ENCODE assay signal across 16 cellular contexts in the genomic region with DNA sequence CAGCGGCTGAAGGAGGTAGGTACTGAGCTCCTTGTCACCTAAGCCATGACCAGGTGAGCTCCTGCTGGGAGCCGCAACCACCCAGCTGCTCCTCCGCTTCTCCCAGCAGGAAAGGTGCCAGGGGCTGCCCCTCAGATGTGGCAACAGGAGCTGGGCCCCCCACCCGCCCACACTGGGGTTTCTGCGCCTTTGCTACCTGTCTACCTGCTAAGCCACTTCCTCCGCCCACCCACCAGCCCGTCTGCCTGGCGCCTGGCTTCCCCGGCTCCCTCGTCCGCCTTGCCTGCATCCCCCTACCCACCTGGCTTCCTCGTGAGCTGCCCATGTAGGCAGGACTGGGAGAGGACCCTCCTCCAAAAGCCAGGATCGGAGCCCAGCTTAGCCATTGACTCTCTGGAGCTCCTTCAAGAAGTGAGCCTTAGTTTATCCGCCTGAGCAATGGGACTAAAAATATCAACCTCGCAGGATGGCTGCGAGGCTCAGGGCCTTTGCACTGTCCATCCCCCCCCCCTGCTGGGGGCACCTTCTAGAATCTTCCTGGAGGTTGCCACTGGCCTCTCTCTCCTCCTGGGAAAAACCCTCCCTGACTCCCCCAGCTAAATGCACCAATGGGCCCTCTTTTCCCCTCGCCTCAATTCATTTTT. TPM values are rescaled to one million over a fixed set of nuclear protein-coding genes. Genes with fewer than 3 reads are reported as not detected.
A peak's percentile ranks its signal among the peaks of the same experiment; 100 is the strongest.
DNase-seq lines count a peak whose midpoint lies in the region; ATAC-seq and TF ChIP-seq lines count a peak whose summit lies in the region.
"Had no signal": no experiment of that assay in that cellular context is flagged by ENCODE, and none has a peak within 500 bp of the region (broad histone marks: within the 10 kb centered on the region; RNA-seq: fewer than 3 reads in every experiment).

No MANE protein-coding gene starts in this region.

- H3K36me3 Mint-ChIP-seq in activated T-cell treated with anti-CD3 and anti-CD28 coated beads, Interleukin-2, amount 50 U/mL, for 24 hours (ENCODE audit: low read depth), result no peaks in the 10 kb centered on the region
- peaks cover 2% of the 10 kb centered on the region for H3K36me3 Mint-ChIP-seq in central memory CD8-positive, alpha-beta T cell (ENCODE audit: insufficient read depth)

- DNase-seq in activated CD4-positive, CD25-positive, alpha-beta regulatory T cell treated with anti-CD3 and anti-CD28 coated beads, Interleukin-2, amount 50 U/mL, for 16 hours (ENCODE audit: low read depth, low spot score), result peak; percentile 6
- DNase-seq in activated CD4-positive, CD25-positive, alpha-beta regulatory T cell (lab: John Stamatoyannopoulos, UW), result no peak
- DNase-seq in activated T-cell treated with anti-CD3 and anti-CD28 coated beads, Interleukin-2, amount 50 U/mL, for 24 hours, result peak; percentile 62
- DNase-seq in central memory CD8-positive, alpha-beta T cell (ENCODE audit: low spot score in 2 of 2), result no peak
- peak; percentile 8 to 17 for DNase-seq in stimulated activated CD8-positive, alpha-beta memory T cell treated with anti-CD3 and anti-CD28 coated beads, Interleukin-15, amount 100 ng/mL, for 48 hours (ENCODE audit: low read depth in 2 of 2)
- no peak for DNase-seq in ascending aorta (ENCODE audit: low spot score in 2 of 2)
- DNase-seq: 8988T, dermis blood vessel endothelial cell, EL, NCI-H1694 treated with DMSO at 0.1 percent for 48 hours, NCI-H526 treated with DMSO at 0.1 percent for 48 hours had no signal

- peaks cover 8 to 18% of the 10 kb centered on the region in 2 donors for H3K4me1 ChIP-seq in ascending aorta

- H3K27me3 Mint-ChIP-seq in activated T-cell treated with anti-CD3 and anti-CD28 coated beads, Interleukin-2, amount 50 U/mL, for 24 hours, result peaks cover 17% of the 10 kb centered on the region
- H3K27me3 Mint-ChIP-seq in central memory CD8-positive, alpha-beta T cell, result no peaks in the 10 kb centered on the region

- peaks cover 27% of the 10 kb centered on the region for H3K4me1 Mint-ChIP-seq in activated T-cell treated with anti-CD3 and anti-CD28 coated beads, Interleukin-2, amount 50 U/mL, for 24 hours (ENCODE audit: low read depth)
- H3K4me1 Mint-ChIP-seq in central memory CD8-positive, alpha-beta T cell, result peaks cover 31% of the 10 kb centered on the region

- H3K36me3 ChIP-seq in ascending aorta, result no peaks in the 10 kb centered on the region

- no peaks in the 10 kb centered on the region for H3K9me3 ChIP-seq in ascending aorta

- H3K4me3 Mint-ChIP-seq in activated T-cell treated with anti-CD3 and anti-CD28 coated beads, Interleukin-2, amount 50 U/mL, for 24 hours, result no peak overlapping the region
- H3K4me3 Mint-ChIP-seq in central memory CD8-positive, alpha-beta T cell, result peak overlapping the region; percentile 29
- H3K4me3 Mint-ChIP-seq: stimulated activated naive CD8-positive, alpha-beta T cell treated with anti-CD3 and anti-CD28 coated beads, Interleukin-15, Interleukin-2, amounts not matched to agents 100 ng/mL and 50 ng/mL, for 24 hours had no signal

- no peak for TF ChIP-seq CTCF in ascending aorta (IDR thresholded peaks at IDR 0.05)

- no peak overlapping the region for H3K27ac ChIP-seq in ascending aorta
- H3K27ac ChIP-seq: C4-2B had no signal

- ATAC-seq in central memory CD8-positive, alpha-beta T cell (replicated peaks; ENCODE audit: extremely low read depth, poor library complexity, severe bottlenecking), result no peak
- no peak for ATAC-seq in GM18867 (IDR thresholded peaks at IDR 0.05; ENCODE audit: unreplicated experiment)
- ATAC-seq in GM18511 (IDR thresholded peaks at IDR 0.05; ENCODE audit: unreplicated experiment), result no peak

- intact Hi-C loops in ascending aorta (cut with DNase I), result no loop called here

- H3K27me3 ChIP-seq in ascending aorta, result no peaks in the 10 kb centered on the region

- H3K27ac Mint-ChIP-seq in activated T-cell treated with anti-CD3 and anti-CD28 coated beads, Interleukin-2, amount 50 U/mL, for 24 hours, result no peak overlapping the region
- peak overlapping the region; percentile 51 for H3K27ac Mint-ChIP-seq in central memory CD8-positive, alpha-beta T cell (ENCODE audit: low read depth)
- H3K27ac Mint-ChIP-seq: stimulated activated naive CD8-positive, alpha-beta T cell treated with anti-CD3 and anti-CD28 coated beads, Interleukin-15, Interleukin-2, amounts not matched to agents 100 ng/mL and 50 ng/mL, for 24 hours had no signal

- no peaks in the 10 kb centered on the region for H3K9me3 Mint-ChIP-seq in activated T-cell treated with anti-CD3 and anti-CD28 coated beads, Interleukin-2, amount 50 U/mL, for 24 hours
- no peaks in the 10 kb centered on the region for H3K9me3 Mint-ChIP-seq in central memory CD8-positive, alpha-beta T cell
- H3K9me3 Mint-ChIP-seq: stimulated activated naive CD8-positive, alpha-beta T cell treated with anti-CD3 and anti-CD28 coated beads, Interleukin-15, Interleukin-2, amounts not matched to agents 100 ng/mL and 50 ng/mL, for 24 hours had no signal

- H3K4me3 ChIP-seq in ascending aorta, result no peak overlapping the region
- H3K4me3 ChIP-seq: smooth muscle cell had no signal

RNA-seq across cellular contexts. Expression of a gene that starts 55.8 kb away (rescaled TPM):
- 281 TPM for total RNA-seq in ascending aorta

Comparison
In these comparisons a context has a peak if more than half of its experiments do, and no peak if none do; other contexts are left out.
1. DNase-seq: peak in activated CD4-positive, CD25-positive, alpha-beta regulatory T cell treated with anti-CD3 and anti-CD28 coated beads, Interleukin-2, amount 50 U/mL, for 16 hours (single experiment), activated T-cell treated with anti-CD3 and anti-CD28 coated beads, Interleukin-2, amount 50 U/mL, for 24 hours (single experiment) and stimulated activated CD8-positive, alpha-beta memory T cell treated with anti-CD3 and anti-CD28 coated beads, Interleukin-15, amount 100 ng/mL, for 48 hours (2 of 2); none in activated CD4-positive, CD25-positive, alpha-beta regulatory T cell (0 of 4), central memory CD8-positive, alpha-beta T cell (0 of 2) and ascending aorta (0 of 2).